Comparison of ENCODE assay signal across 8 cellular contexts in the genomic region with DNA sequence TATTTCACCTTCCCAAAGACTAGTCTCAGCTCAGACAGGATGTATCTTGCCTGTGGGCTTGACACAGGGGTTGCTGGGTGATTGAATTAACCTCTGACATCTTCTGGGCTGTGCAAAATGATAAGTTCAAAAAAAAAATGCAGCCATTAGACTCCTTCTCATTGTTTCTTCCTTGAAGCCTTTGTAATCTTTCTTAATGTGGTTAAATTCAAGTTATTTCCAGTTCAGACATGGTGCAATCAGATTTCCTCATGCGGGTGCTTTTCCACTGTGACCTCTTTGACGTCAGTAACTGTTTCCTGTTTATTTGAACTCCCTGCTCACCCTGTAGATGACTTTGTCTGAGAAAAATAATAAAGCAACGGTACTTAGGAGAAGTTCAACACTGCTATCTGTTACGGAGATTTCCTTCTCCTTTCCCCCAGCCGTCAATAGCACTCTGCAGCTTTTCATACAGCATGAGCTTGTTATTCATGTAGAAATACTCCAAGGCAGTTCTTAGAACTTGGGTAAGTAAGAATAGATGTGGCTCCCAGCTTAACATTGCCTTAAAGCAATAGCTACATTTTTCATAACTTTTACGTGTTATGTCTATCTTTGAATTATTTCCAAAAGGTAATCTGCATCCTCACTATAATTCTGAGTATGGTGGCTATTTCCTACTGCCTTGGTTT.
DNase-seq lines count a peak whose midpoint lies in the region; ATAC-seq and TF ChIP-seq lines count a peak whose summit lies in the region.

No MANE protein-coding gene starts in this region.

- intact Hi-C loops in naive thymus-derived CD4-positive, alpha-beta T cell (cut with micrococcal nuclease), result loop anchor here (1.0 to 5.0 kb wide), 17 partner anchors 16 to 1230 kb away; partner anchors contain the start of genes HIF1A (in 2 of the 2), SNAPC1 (in 2 of the 2) and PPM1A (in 1 of the 2)
- intact Hi-C loops in vagina (cut with DNase I), result no loop called here

- H3K27me3 ChIP-seq in naive thymus-derived CD4-positive, alpha-beta T cell (ENCODE audit: control insufficient read depth in 2 of 2, insufficient read depth in 2 of 2, low read length in 2 of 2), result no peaks in the 10 kb centered on the region
- H3K27me3 ChIP-seq in vagina, result no peaks in the 10 kb centered on the region

- H3K4me1 ChIP-seq in naive thymus-derived CD4-positive, alpha-beta T cell (ENCODE audit: control insufficient read depth in 2 of 2, insufficient read depth in 2 of 2, low read length in 2 of 2), result peaks cover 77 to 94% of the 10 kb centered on the region in 2 donors
- H3K4me1 ChIP-seq in vagina, result peaks cover 63% of the 10 kb centered on the region

- H3K27ac ChIP-seq in naive thymus-derived CD4-positive, alpha-beta T cell (ENCODE audit: low read depth, low read length), result peak overlapping the region; percentile 98
- H3K27ac ChIP-seq in vagina, result peak overlapping the region; percentile 88

- H3K36me3 ChIP-seq in naive thymus-derived CD4-positive, alpha-beta T cell (ENCODE audit: control insufficient read depth in 2 of 3, insufficient read depth in 3 of 3, low read length in 3 of 3), result peaks cover 7 to 15% (median 9%) of the 10 kb centered on the region in 3 experiments
- no peaks in the 10 kb centered on the region for H3K36me3 ChIP-seq in vagina

- TF ChIP-seq CTCF in vagina (IDR thresholded peaks at IDR 0.05), result peak in 1 of 3 experiments; percentile 3

- peaks cover 48 to 79% (median 61%) of the 10 kb centered on the region in 3 donors for H3K4me1 Mint-ChIP-seq in IgD-negative memory B cell
- peaks cover 62 to 74% of the 10 kb centered on the region in 2 donors for H3K4me1 Mint-ChIP-seq in effector memory CD8-positive, alpha-beta T cell (ENCODE audit: low read depth in 2 of 2)
- peaks cover 48 to 98% (median 94%) of the 10 kb centered on the region in 7 donors for H3K4me1 Mint-ChIP-seq in naive thymus-derived CD4-positive, alpha-beta T cell

- no peaks in the 10 kb centered on the region for H3K9me3 ChIP-seq in naive thymus-derived CD4-positive, alpha-beta T cell (ENCODE audit: control insufficient read depth in 2 of 3, low read length in 3 of 3)
- no peaks in the 10 kb centered on the region for H3K9me3 ChIP-seq in vagina

- H3K4me3 ChIP-seq in naive thymus-derived CD4-positive, alpha-beta T cell (ENCODE audit: low read length), result peak overlapping the region; percentile 2
- H3K4me3 ChIP-seq in vagina, result no peak overlapping the region

- ATAC-seq in effector memory CD8-positive, alpha-beta T cell (replicated peaks), result peak; percentile 76
- ATAC-seq in naive thymus-derived CD4-positive, alpha-beta T cell, result peak; percentile 85

- H3K27me3 Mint-ChIP-seq in IgD-negative memory B cell, result no peaks in the 10 kb centered on the region
- H3K27me3 Mint-ChIP-seq in effector memory CD8-positive, alpha-beta T cell, result no peaks in the 10 kb centered on the region
- H3K27me3 Mint-ChIP-seq in naive thymus-derived CD4-positive, alpha-beta T cell, result no peaks in the 10 kb centered on the region

- no peaks in the 10 kb centered on the region for H3K9me3 Mint-ChIP-seq in IgD-negative memory B cell
- peaks cover 0 to 7% of the 10 kb centered on the region in 2 donors for H3K9me3 Mint-ChIP-seq in effector memory CD8-positive, alpha-beta T cell
- peaks cover 0 to 7% (median 0%) of the 10 kb centered on the region in 11 donors for H3K9me3 Mint-ChIP-seq in naive thymus-derived CD4-positive, alpha-beta T cell

- H3K4me3 Mint-ChIP-seq in IgD-negative memory B cell, result peak overlapping the region; percentile 30 to 75 (median 67)
- peak overlapping the region; percentile 74 to 78 for H3K4me3 Mint-ChIP-seq in effector memory CD8-positive, alpha-beta T cell
- H3K4me3 Mint-ChIP-seq in naive thymus-derived CD4-positive, alpha-beta T cell, result peak overlapping the region; percentile 23 to 79 (median 73)

- peak overlapping the region; percentile 88 to 99 (median 97) for H3K27ac Mint-ChIP-seq in IgD-negative memory B cell
- peak overlapping the region; percentile 95 to 98 for H3K27ac Mint-ChIP-seq in effector memory CD8-positive, alpha-beta T cell
- peak overlapping the region in 8 of 9 donors; percentile 84 to 100 (median 95) for H3K27ac Mint-ChIP-seq in naive thymus-derived CD4-positive, alpha-beta T cell

- peak; percentile 98 for DNase-seq in AML-193 (lab: John Stamatoyannopoulos, UW)
- peak; percentile 61 for DNase-seq in activated CD4-positive, alpha-beta T cell treated with anti-CD3 and anti-CD28 coated beads for 48 hours
- DNase-seq in effector memory CD8-positive, alpha-beta T cell, result peak; percentile 55 to 62 (median 57)
- peak in 7 of 9 donors; percentile 78 to 97 (median 94) for DNase-seq in naive thymus-derived CD4-positive, alpha-beta T cell
- peak in 1 of 2 donors; percentile 95 for DNase-seq in vagina (ENCODE audit: extremely low spot score in 2 of 2)
- no peak for DNase-seq in SK-N-DZ (ENCODE audit: low spot score)
- DNase-seq in NCI-H446 treated with DMSO at 0.1 percent for 48 hours (lab: John Stamatoyannopoulos, UW), result no peak

- no peaks in the 10 kb centered on the region for H3K36me3 Mint-ChIP-seq in IgD-negative memory B cell
- peaks cover 68% of the 10 kb centered on the region for H3K36me3 Mint-ChIP-seq in effector memory CD8-positive, alpha-beta T cell (ENCODE audit: insufficient read depth)
- H3K36me3 Mint-ChIP-seq in naive thymus-derived CD4-positive, alpha-beta T cell, result peaks cover 3 to 39% (median 21%) of the 10 kb centered on the region in 5 donors

- POLR2A ChIA-PET in naive thymus-derived CD4-positive, alpha-beta T cell (lab: Charles Lee), result interaction anchor here (0.6 to 3.4 kb wide), 23 partner anchors 8 to 250 kb away, joined by 3 to 20 read pairs (median 5); partner anchors contain the start of gene HIF1A

- TF ChIP-seq POLR2A in vagina (IDR thresholded peaks at IDR 0.05), result peak in 1 of 2 donors; percentile 26

- CTCF ChIA-PET in naive thymus-derived CD4-positive, alpha-beta T cell (lab: Charles Lee), result interaction anchor here (0.6 to 2.1 kb wide), 8 partner anchors 22 to 361 kb away, joined by 3 to 9 read pairs (median 3); partner anchors contain the start of gene HIF1A

Comparison
In these comparisons a context has a peak if more than half of its experiments do, and no peak if none do; other contexts are left out.
1. DNase-seq: peak in AML-193 (2 of 2), activated CD4-positive, alpha-beta T cell treated with anti-CD3 and anti-CD28 coated beads for 48 hours (single experiment), effector memory CD8-positive, alpha-beta T cell (3 of 3) and naive thymus-derived CD4-positive, alpha-beta T cell (7 of 9); none in SK-N-DZ (single experiment) and NCI-H446 treated with DMSO at 0.1 percent for 48 hours (single experiment).
2. Peak in every context shown above with its lines, with median percentiles within 50 percentile points of each other: H3K27ac Mint-ChIP-seq and H3K4me3 Mint-ChIP-seq.